Comparison of ENCODE assay signal across 22 cellular contexts in genomic region chr13:99691552-99691951, GRCh38.
DNase-seq lines count a peak whose midpoint lies in the region; ATAC-seq and TF ChIP-seq lines count a peak whose summit lies in the region.
"Had no signal": no experiment of that assay in that cellular context is flagged by ENCODE, and none has a peak within 500 bp of the region (broad histone marks: within the 10 kb centered on the region; RNA-seq: fewer than 3 reads in every experiment).

No MANE protein-coding gene starts in this region.

- TF ChIP-seq CTCF in WTC11 (IDR thresholded peaks at IDR 0.05) (no peak), neural crest cell (conservative IDR thresholded peaks at IDR 0.05) (no peak), lower lobe of right lung (IDR thresholded peaks at IDR 0.05) (no peak)

- H3K4me1 Mint-ChIP-seq in WTC11 (peaks cover 88% of the 10 kb centered on the region), neural crest cell (peaks cover 78% of the 10 kb centered on the region)

- peak overlapping the region; percentile 85 for H3K27ac Mint-ChIP-seq in WTC11
- peak overlapping the region; percentile 81 for H3K27ac Mint-ChIP-seq in neural crest cell (ENCODE audit: unreplicated experiment)
- H3K27ac Mint-ChIP-seq: B cell; CD4-positive, CD25-positive, alpha-beta regulatory T cell; T-helper 17 cell had no signal

- CTCF ChIA-PET in WTC11 (lab: Charles Lee), result interaction anchor here (0.8 kb wide), 1 partner anchor 33 kb away, joined by 3 read pairs; no protein-coding TSS in a partner anchor

- H3K36me3 Mint-ChIP-seq in WTC11, result no peaks in the 10 kb centered on the region
- no peaks in the 10 kb centered on the region for H3K36me3 Mint-ChIP-seq in neural crest cell (ENCODE audit: low read depth)

- H3K9me3 ChIP-seq in lower lobe of right lung, result no peaks in the 10 kb centered on the region
- H3K9me3 ChIP-seq: A549 had no signal

- peaks cover 6% of the 10 kb centered on the region for H3K27me3 Mint-ChIP-seq in WTC11 (ENCODE audit: low read depth)
- H3K27me3 Mint-ChIP-seq in neural crest cell (ENCODE audit: low read depth), result peaks cover 73% of the 10 kb centered on the region
- H3K27me3 Mint-ChIP-seq: B cell; CD4-positive, CD25-positive, alpha-beta regulatory T cell had no signal

- POLR2A ChIA-PET in WTC11 (lab: Charles Lee), result interaction anchor here (0.6 to 1.6 kb wide), 3 partner anchors 7 to 267 kb away, joined by 3 to 7 read pairs (median 3); no protein-coding TSS in a partner anchor

- DNase-seq in WTC11 (ENCODE audit: low spot score), result no peak
- DNase-seq in neural crest cell (ENCODE audit: low read depth, low spot score), result no peak
- DNase-seq in SW480 (ENCODE audit: low spot score), result no peak
- DNase-seq in lower lobe of right lung, result no peak
- DNase-seq: CD4-positive, CD25-positive, alpha-beta regulatory T cell; DMS79; GOT3; IMR-90; NCI-H1694; NCI-H2171 treated with DMSO at 0.1 percent for 48 hours; NCI-H524 treated with DMSO at 0.1 percent for 48 hours; PC-9; RPMI8226; SHP77; T-helper 17 cell had no signal

- ATAC-seq in GM18868 (IDR thresholded peaks at IDR 0.05; ENCODE audit: unreplicated experiment), result peak; percentile 82
- ATAC-seq in HG03432 (IDR thresholded peaks at IDR 0.05; ENCODE audit: unreplicated experiment), result peak; percentile 44
- ATAC-seq in WTC11, result no peak
- no peak for ATAC-seq in GM18520 (IDR thresholded peaks at IDR 0.05; ENCODE audit: unreplicated experiment)
- no peak for ATAC-seq in HG03159 (IDR thresholded peaks at IDR 0.05; ENCODE audit: unreplicated experiment)
- no peak for ATAC-seq in lower lobe of right lung
- ATAC-seq: A549, T-helper 17 cell had no signal

- no peaks in the 10 kb centered on the region for H3K27me3 ChIP-seq in lower lobe of right lung (ENCODE audit: low read depth)

- H3K4me1 ChIP-seq in lower lobe of right lung, result no peaks in the 10 kb centered on the region

- peak overlapping the region; percentile 15; the same call in 1 of the 2 replicates for H3K4me3 Mint-ChIP-seq in WTC11
- peak overlapping the region; percentile 37 for H3K4me3 Mint-ChIP-seq in neural crest cell
- H3K4me3 Mint-ChIP-seq: B cell; CD4-positive, CD25-positive, alpha-beta regulatory T cell; T-helper 17 cell had no signal

- H3K4me3 ChIP-seq in lower lobe of right lung, result no peak overlapping the region
- H3K4me3 ChIP-seq: A549, PC-9 had no signal

- intact Hi-C loops in lower lobe of right lung (cut with DNase I), result no loop called here

- H3K27ac ChIP-seq in lower lobe of right lung, result no peak overlapping the region
- H3K27ac ChIP-seq: A549, KMS-11, PC-9 had no signal

- H3K9me3 Mint-ChIP-seq in WTC11 (no peaks in the 10 kb centered on the region), neural crest cell (no peaks in the 10 kb centered on the region)

- H3K36me3 ChIP-seq in lower lobe of right lung, result no peaks in the 10 kb centered on the region

TF ChIP-seq in WTC11, 78 proteins besides CTCF, POLR2A, EP300 and RAD21:
- TF ChIP-seq NFE2L1 (CRISPR knock-in tag; IDR thresholded peaks at IDR 0.05) (no peak), JUN (CRISPR knock-in tag; IDR thresholded peaks at IDR 0.05) (no peak), NR2C2 (CRISPR knock-in tag; IDR thresholded peaks at IDR 0.05) (no peak), ARID4B (CRISPR knock-in tag; IDR thresholded peaks at IDR 0.05; ENCODE audit: borderline replicate concordance) (no peak), NR1H2 (CRISPR knock-in tag; IDR thresholded peaks at IDR 0.05) (no peak), ATF6 (CRISPR knock-in tag; IDR thresholded peaks at IDR 0.05) (no peak), TP53 (CRISPR knock-in tag; IDR thresholded peaks at IDR 0.05) (no peak), RORB (CRISPR knock-in tag; IDR thresholded peaks at IDR 0.05) (no peak), TEAD1 (CRISPR knock-in tag; IDR thresholded peaks at IDR 0.05) (no peak), CREB1 (CRISPR knock-in tag; IDR thresholded peaks at IDR 0.05) (no peak), ZNF512 (CRISPR knock-in tag; IDR thresholded peaks at IDR 0.05; ENCODE audit: borderline replicate concordance) (no peak), SP1 (CRISPR knock-in tag; conservative IDR thresholded peaks at IDR 0.05) (no peak), TEAD4 (CRISPR knock-in tag; IDR thresholded peaks at IDR 0.05) (no peak), KAT7 (CRISPR knock-in tag; IDR thresholded peaks at IDR 0.05; ENCODE audit: borderline replicate concordance) (no peak)

Comparison
In these comparisons a context has a peak if more than half of its experiments do, and no peak if none do; other contexts are left out.
1. ATAC-seq: peak in GM18868 (single experiment) and HG03432 (single experiment); none in WTC11 (single experiment), GM18520 (single experiment), HG03159 (single experiment) and lower lobe of right lung (0 of 2).